In genomic region chr12:48125542-48125941, GRCh38 we compare ENCODE assay signal across 2 cellular contexts. TPM values are rescaled to one million over a fixed set of nuclear protein-coding genes. Genes with fewer than 3 reads are reported as not detected.
"Had no signal": no experiment of that assay in that cellular context is flagged by ENCODE, and none has a peak within 500 bp of the region (broad histone marks: within the 10 kb centered on the region; RNA-seq: fewer than 3 reads in every experiment).

No MANE protein-coding gene starts in this region.

RNA-seq across cellular contexts. Expression of gene CCDC184, which starts 57.9 kb away (rescaled TPM):
- total RNA-seq: bronchial epithelial cell; T-helper 2 cell treated with Interferon-gamma antibody and Interleukin-4, amounts not matched to agents 100 ng/mL and 5 ng/mL, for 36 hours had no signal
